In the genomic region with DNA sequence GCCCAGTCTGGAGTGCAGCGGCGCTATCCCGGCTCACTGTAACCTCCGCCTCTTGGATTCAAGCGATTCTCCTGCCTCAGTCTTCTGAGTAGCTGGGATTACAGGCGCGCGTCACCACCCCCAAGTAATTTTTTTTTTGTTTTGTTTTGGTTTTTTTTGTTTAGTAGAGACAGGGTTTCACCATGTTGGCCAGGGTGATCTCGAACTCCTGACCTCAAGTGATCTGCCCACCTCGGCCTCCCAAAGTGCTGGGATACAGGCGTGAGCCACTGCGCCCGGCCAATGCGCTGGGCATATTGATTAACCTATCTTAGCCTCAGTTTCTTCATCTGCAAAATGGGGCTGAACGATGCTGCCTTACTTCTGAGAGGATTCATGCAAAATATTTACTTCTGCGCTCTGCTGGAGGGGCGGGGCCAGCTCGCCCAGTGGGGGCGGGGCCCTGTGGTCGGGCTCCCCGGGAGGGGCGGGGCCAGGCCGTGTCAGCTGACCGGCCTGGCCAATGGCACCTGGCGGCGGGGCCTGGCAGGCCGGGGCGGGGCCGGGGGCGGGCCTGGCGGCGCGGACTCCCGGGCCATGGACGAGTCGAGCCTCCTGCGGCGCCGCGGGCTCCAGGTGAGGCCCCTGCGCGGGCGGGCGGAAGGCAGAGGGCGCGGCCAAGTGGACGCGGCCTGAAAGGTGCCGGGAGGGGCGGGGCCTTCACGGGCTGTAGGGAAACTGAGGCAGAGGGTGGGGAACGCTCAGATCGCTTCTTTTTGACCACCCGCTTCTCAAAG, we compare ENCODE assay signal across 8 cellular contexts. TPM values are rescaled to one million over a fixed set of nuclear protein-coding genes. Genes with fewer than 3 reads are reported as not detected.
DNase-seq lines count a peak whose midpoint lies in the region; ATAC-seq and TF ChIP-seq lines count a peak whose summit lies in the region.

TSS of gene MAST3 (plus strand) at position 562 of the 776 bp plus-strand sequence. CDS start at position 577, 15 bp downstream.

- POLR2A ChIA-PET in A673 (lab: Charles Lee; ENCODE audit: low non-redundant PET): interaction anchor here (0.6 kb wide), 1 partner anchor 39 kb away, joined by 4 read pairs; no protein-coding TSS in a partner anchor

- peak within 1 kb of the TSS; percentile 48 for H3K9ac ChIP-seq in mucosa of stomach (ENCODE audit: low read length)

- CTCF ChIA-PET in A673 (lab: Charles Lee): interaction anchor here (1.4 kb wide), 1 partner anchor 16 kb away, joined by 3 read pairs; no protein-coding TSS in a partner anchor

- TF ChIP-seq CTCF in A673 (conservative IDR thresholded peaks at IDR 0.05; ENCODE audit: low read depth, low read length): no peak

- no peak within 1 kb of the TSS for H3K27ac ChIP-seq in A673 (ENCODE audit: low read depth, low read length, poor library complexity, severe bottlenecking)

- DNase-seq in A673 (ENCODE audit: low spot score): peak; percentile 89
- DNase-seq in OCI-M1 (lab: John Stamatoyannopoulos, UW): peak; percentile 94
- DNase-seq in activated T-cell treated with anti-CD3 and anti-CD28 coated beads for 48 hours (ENCODE audit: low read depth): peak; percentile 97
- DNase-seq in stimulated activated CD8-positive, alpha-beta memory T cell treated with anti-CD3 and anti-CD28 coated beads, Interleukin-7, amount 100 ng/mL, for 24 hours (ENCODE audit: low read depth): peak; percentile 71

- H3K27me3 ChIP-seq in A673 (replicated peaks; ENCODE audit: insufficient read depth, low read depth, low read length, poor library complexity): peaks cover 6% of the 10 kb centered on the region
- peaks cover 18% of the 10 kb centered on the region for H3K27me3 ChIP-seq in mucosa of stomach (ENCODE audit: control insufficient read depth, insufficient read depth, low read length)

- H3K4me1 ChIP-seq in A673 (ENCODE audit: insufficient read depth, low read length, poor library complexity, severe bottlenecking): peaks cover 16% of the 10 kb centered on the region
- peaks cover 18% of the 10 kb centered on the region for H3K4me1 ChIP-seq in mucosa of stomach (ENCODE audit: control insufficient read depth, insufficient read depth, low read length)

- no TSS peak for BruUV-seq in A673 (replicated peaks; lab: Mats Ljungman, UMichigan)

- H3K9me3 ChIP-seq in A673 (ENCODE audit: low read depth, low read length, poor library complexity, severe bottlenecking) (no peaks in the 10 kb centered on the region), mucosa of stomach (ENCODE audit: control insufficient read depth, low read length) (no peaks in the 10 kb centered on the region)

- H3K36me3 ChIP-seq in A673 (ENCODE audit: insufficient read depth, low read length, poor library complexity, severe bottlenecking) (no peaks in the 10 kb centered on the region), mucosa of stomach (ENCODE audit: control insufficient read depth, insufficient read depth, low read length) (no peaks in the 10 kb centered on the region)

- intact Hi-C loops in A673 (cut with micrococcal nuclease; ENCODE audit: unreplicated experiment): no loop called here

- peak; percentile 57 for ATAC-seq in GM18520 (IDR thresholded peaks at IDR 0.05; ENCODE audit: unreplicated experiment)
- ATAC-seq in HG03354 (IDR thresholded peaks at IDR 0.05; ENCODE audit: poor library complexity, severe bottlenecking, unreplicated experiment): peak; percentile 56
- ATAC-seq in esophagus mucosa: peak; percentile 95

- H3K4me3 ChIP-seq in A673 (ENCODE audit: low read depth, low read length, poor library complexity, severe bottlenecking): peak within 1 kb of the TSS; percentile 58
- H3K4me3 ChIP-seq in mucosa of stomach (ENCODE audit: low read length): no peak within 1 kb of the TSS

RNA-seq across cellular contexts. Expression of gene MAST3, which starts in this region (rescaled TPM):
- total RNA-seq in A673 (2021) (5.1 and 7.9 TPM in 2 replicates), esophagus mucosa (3.2 TPM)
